12 cellular contexts compared by ENCODE assay signal in the genomic region with DNA sequence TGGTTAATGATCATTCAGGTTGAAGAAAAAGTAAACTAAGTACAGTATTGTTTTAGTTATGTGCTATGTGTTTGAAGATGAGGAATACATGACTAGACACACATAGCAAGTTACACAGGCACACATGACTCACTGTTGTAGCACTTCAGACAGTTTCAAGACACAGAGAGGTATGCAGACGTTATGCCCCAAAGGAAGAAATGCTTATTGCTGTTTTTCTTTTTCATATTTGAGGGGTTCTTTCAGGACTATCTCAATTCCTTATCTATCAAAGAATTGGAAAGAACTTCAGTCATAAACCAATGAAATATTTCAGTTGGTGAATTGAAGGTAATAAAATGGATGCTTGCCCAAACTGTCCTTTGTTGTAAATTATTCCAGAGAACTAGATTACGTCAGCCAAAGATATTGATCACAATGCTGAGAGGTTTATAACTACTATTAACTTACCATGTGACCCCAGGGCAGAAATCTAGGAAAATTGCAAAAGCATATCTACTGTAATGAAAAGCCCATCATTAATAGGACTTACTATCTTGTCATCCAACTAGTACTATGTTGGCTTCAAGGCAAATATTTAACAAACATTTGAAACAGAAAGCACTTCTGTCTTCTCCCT.
DNase-seq lines count a peak whose midpoint lies in the region; ATAC-seq and TF ChIP-seq lines count a peak whose summit lies in the region.
"Had no signal": no experiment of that assay in that cellular context is flagged by ENCODE, and none has a peak within 500 bp of the region (broad histone marks: within the 10 kb centered on the region; RNA-seq: fewer than 3 reads in every experiment).

No MANE protein-coding gene starts in this region.

- peaks cover 19% of the 10 kb centered on the region for H3K27me3 Mint-ChIP-seq in activated CD8-positive, alpha-beta T cell treated with anti-CD3 and anti-CD28 coated beads for 36 hours
- H3K27me3 Mint-ChIP-seq in activated CD8-positive, alpha-beta T cell treated with anti-CD3 and anti-CD28 coated beads, Interleukin-2, amount 10 ng/mL, durations not matched to agents 7 days and 5 days (ENCODE audit: low read depth): peaks cover 10% of the 10 kb centered on the region
- H3K27me3 Mint-ChIP-seq in endothelial cell (ENCODE audit: unreplicated experiment): no peaks in the 10 kb centered on the region

- peaks cover 59% of the 10 kb centered on the region for H3K4me1 ChIP-seq in SJCRH30

- H3K4me3 ChIP-seq in SJCRH30 (no peak overlapping the region), fibroblast of pulmonary artery (replicated peaks; ENCODE audit: low read depth, low read length) (no peak overlapping the region)
- H3K4me3 ChIP-seq: tibial nerve had no signal

- no peak overlapping the region for H3K4me3 Mint-ChIP-seq in activated CD8-positive, alpha-beta T cell treated with anti-CD3 and anti-CD28 coated beads for 36 hours
- no peak overlapping the region for H3K4me3 Mint-ChIP-seq in activated CD8-positive, alpha-beta T cell treated with anti-CD3 and anti-CD28 coated beads, Interleukin-2, amount 10 ng/mL, durations not matched to agents 7 days and 5 days
- peak overlapping the region; percentile 18 for H3K4me3 Mint-ChIP-seq in stimulated activated effector memory CD8-positive, alpha-beta T cell treated with anti-CD3 and anti-CD28 coated beads, Interleukin-12 subunit alpha, Interleukin-12 subunit beta, amount 100 ng/mL, for 72 hours
- no peak overlapping the region for H3K4me3 Mint-ChIP-seq in endothelial cell (ENCODE audit: unreplicated experiment)
- H3K4me3 Mint-ChIP-seq: activated CD8-positive, alpha-beta memory T cell treated with anti-CD3 and anti-CD28 coated beads, Interleukin-2, amount 10 ng/mL, durations not matched to agents 7 days and 5 days had no signal

- peak overlapping the region; percentile 14 for H3K27ac ChIP-seq in SJCRH30

- no peaks in the 10 kb centered on the region for H3K9me3 ChIP-seq in SJCRH30 (replicated peaks)
- H3K9me3 ChIP-seq: tibial nerve had no signal

- POLR2A ChIA-PET in activated CD8-positive, alpha-beta T cell treated with anti-CD3 and anti-CD28 coated beads for 36 hours (lab: Charles Lee): no interaction called here
- POLR2A ChIA-PET in activated CD8-positive, alpha-beta T cell treated with anti-CD3 and anti-CD28 coated beads, Interleukin-2, amount 10 ng/mL, durations not matched to agents 7 days and 5 days (lab: Charles Lee): no interaction called here

- no peaks in the 10 kb centered on the region for H3K27me3 ChIP-seq in SJCRH30
- H3K27me3 ChIP-seq: tibial nerve had no signal

- peak; percentile 57 for ATAC-seq in activated CD8-positive, alpha-beta T cell treated with anti-CD3 and anti-CD28 coated beads for 36 hours
- no peak for ATAC-seq in activated CD8-positive, alpha-beta T cell treated with anti-CD3 and anti-CD28 coated beads, Interleukin-2, amount 10 ng/mL, durations not matched to agents 7 days and 5 days
- peak; percentile 88 for ATAC-seq in stimulated activated effector memory CD8-positive, alpha-beta T cell treated with anti-CD3 and anti-CD28 coated beads, Interleukin-12 subunit alpha, Interleukin-12 subunit beta, amount 100 ng/mL, for 72 hours
- ATAC-seq in Right ventricle myocardium superior (ENCODE audit: poor library complexity): no peak
- ATAC-seq: activated CD8-positive, alpha-beta memory T cell treated with anti-CD3 and anti-CD28 coated beads, Interleukin-2, amount 10 ng/mL, durations not matched to agents 7 days and 5 days had no signal

- intact Hi-C loops in activated CD8-positive, alpha-beta T cell treated with anti-CD3 and anti-CD28 coated beads for 36 hours (cut with micrococcal nuclease): loop anchor here (10.0 kb wide), 1 partner anchor 536 kb away; no protein-coding TSS in a partner anchor
- intact Hi-C loops in Right ventricle myocardium superior (cut with DNase I): no loop called here

- H3K4me1 Mint-ChIP-seq in activated CD8-positive, alpha-beta T cell treated with anti-CD3 and anti-CD28 coated beads for 36 hours (ENCODE audit: low read depth): peaks cover 7% of the 10 kb centered on the region
- no peaks in the 10 kb centered on the region for H3K4me1 Mint-ChIP-seq in activated CD8-positive, alpha-beta T cell treated with anti-CD3 and anti-CD28 coated beads, Interleukin-2, amount 10 ng/mL, durations not matched to agents 7 days and 5 days (ENCODE audit: low read depth)
- H3K4me1 Mint-ChIP-seq in stimulated activated effector memory CD8-positive, alpha-beta T cell treated with anti-CD3 and anti-CD28 coated beads, Interleukin-12 subunit alpha, Interleukin-12 subunit beta, amount 100 ng/mL, for 72 hours: peaks cover 20% of the 10 kb centered on the region
- H3K4me1 Mint-ChIP-seq in endothelial cell (ENCODE audit: unreplicated experiment): peaks cover 7% of the 10 kb centered on the region

- no peaks in the 10 kb centered on the region for H3K9me3 Mint-ChIP-seq in activated CD8-positive, alpha-beta T cell treated with anti-CD3 and anti-CD28 coated beads for 36 hours
- no peaks in the 10 kb centered on the region for H3K9me3 Mint-ChIP-seq in activated CD8-positive, alpha-beta T cell treated with anti-CD3 and anti-CD28 coated beads, Interleukin-2, amount 10 ng/mL, durations not matched to agents 7 days and 5 days (ENCODE audit: insufficient read depth)
- H3K9me3 Mint-ChIP-seq in stimulated activated effector memory CD8-positive, alpha-beta T cell treated with anti-CD3 and anti-CD28 coated beads, Interleukin-12 subunit alpha, Interleukin-12 subunit beta, amount 100 ng/mL, for 72 hours: no peaks in the 10 kb centered on the region
- H3K9me3 Mint-ChIP-seq in endothelial cell (ENCODE audit: unreplicated experiment): no peaks in the 10 kb centered on the region

- CTCF ChIA-PET in activated CD8-positive, alpha-beta T cell treated with anti-CD3 and anti-CD28 coated beads for 36 hours (lab: Charles Lee): interaction anchor here (0.7 kb wide), 1 partner anchor 634 kb away, joined by 3 read pairs; no protein-coding TSS in a partner anchor
- CTCF ChIA-PET in activated CD8-positive, alpha-beta T cell treated with anti-CD3 and anti-CD28 coated beads, Interleukin-2, amount 10 ng/mL, durations not matched to agents 7 days and 5 days (lab: Charles Lee): no interaction called here

- no peak for DNase-seq in activated CD8-positive, alpha-beta T cell treated with anti-CD3 and anti-CD28 coated beads for 36 hours
- no peak for DNase-seq in activated CD8-positive, alpha-beta T cell treated with anti-CD3 and anti-CD28 coated beads, Interleukin-2, amount 10 ng/mL, durations not matched to agents 7 days and 5 days
- DNase-seq in SJCRH30: no peak
- peak; percentile 60 for DNase-seq in fibroblast of pulmonary artery (ENCODE audit: low read depth)
- no peak for DNase-seq in stimulated activated effector memory CD8-positive, alpha-beta T cell treated with anti-CD3 and anti-CD28 coated beads, Interleukin-12 subunit alpha, Interleukin-12 subunit beta, amount 100 ng/mL, for 72 hours (ENCODE audit: low spot score in 2 of 2)
- DNase-seq in HuH-7 (ENCODE audit: low spot score): no peak
- DNase-seq in Right ventricle myocardium superior: no peak
- no peak for DNase-seq in endothelial cell (ENCODE audit: low spot score)
- DNase-seq: activated CD8-positive, alpha-beta memory T cell treated with anti-CD3 and anti-CD28 coated beads, Interleukin-2, amount 10 ng/mL, durations not matched to agents 7 days and 5 days; GDM1; NCI-H2227 treated with DMSO at 0.1 percent for 48 hours had no signal

- H3K36me3 ChIP-seq in SJCRH30: peaks cover 17% of the 10 kb centered on the region

- no peaks in the 10 kb centered on the region for H3K36me3 Mint-ChIP-seq in activated CD8-positive, alpha-beta T cell treated with anti-CD3 and anti-CD28 coated beads for 36 hours (ENCODE audit: low read depth)
- H3K36me3 Mint-ChIP-seq in activated CD8-positive, alpha-beta T cell treated with anti-CD3 and anti-CD28 coated beads, Interleukin-2, amount 10 ng/mL, durations not matched to agents 7 days and 5 days (ENCODE audit: low read depth): no peaks in the 10 kb centered on the region
- H3K36me3 Mint-ChIP-seq in stimulated activated effector memory CD8-positive, alpha-beta T cell treated with anti-CD3 and anti-CD28 coated beads, Interleukin-12 subunit alpha, Interleukin-12 subunit beta, amount 100 ng/mL, for 72 hours: no peaks in the 10 kb centered on the region
- H3K36me3 Mint-ChIP-seq in endothelial cell (ENCODE audit: low read depth, unreplicated experiment): peaks cover under 1% of the 10 kb centered on the region
- H3K36me3 Mint-ChIP-seq: activated CD8-positive, alpha-beta memory T cell treated with anti-CD3 and anti-CD28 coated beads, Interleukin-2, amount 10 ng/mL, durations not matched to agents 7 days and 5 days had no signal

- no peak for TF ChIP-seq CTCF in activated CD8-positive, alpha-beta T cell treated with anti-CD3 and anti-CD28 coated beads for 36 hours (IDR thresholded peaks at IDR 0.05)
- TF ChIP-seq CTCF in fibroblast of pulmonary artery (IDR thresholded peaks at IDR 0.05; ENCODE audit: low read length, missing control alignments) (no peak), endothelial cell (IDR thresholded peaks at IDR 0.05; ENCODE audit: unreplicated experiment) (no peak)

- H3K27ac Mint-ChIP-seq in activated CD8-positive, alpha-beta T cell treated with anti-CD3 and anti-CD28 coated beads for 36 hours: no peak overlapping the region
- no peak overlapping the region for H3K27ac Mint-ChIP-seq in activated CD8-positive, alpha-beta T cell treated with anti-CD3 and anti-CD28 coated beads, Interleukin-2, amount 10 ng/mL, durations not matched to agents 7 days and 5 days
- peak overlapping the region; percentile 69 for H3K27ac Mint-ChIP-seq in stimulated activated effector memory CD8-positive, alpha-beta T cell treated with anti-CD3 and anti-CD28 coated beads, Interleukin-12 subunit alpha, Interleukin-12 subunit beta, amount 100 ng/mL, for 72 hours
- H3K27ac Mint-ChIP-seq in endothelial cell (ENCODE audit: unreplicated experiment): no peak overlapping the region
- H3K27ac Mint-ChIP-seq: activated CD8-positive, alpha-beta memory T cell treated with anti-CD3 and anti-CD28 coated beads, Interleukin-2, amount 10 ng/mL, durations not matched to agents 7 days and 5 days had no signal

Comparison
In these comparisons a context has a peak if more than half of its experiments do, and no peak if none do; other contexts are left out.
1. ATAC-seq: peak in activated CD8-positive, alpha-beta T cell treated with anti-CD3 and anti-CD28 coated beads for 36 hours (single experiment) and stimulated activated effector memory CD8-positive, alpha-beta T cell treated with anti-CD3 and anti-CD28 coated beads, Interleukin-12 subunit alpha, Interleukin-12 subunit beta, amount 100 ng/mL, for 72 hours (single experiment); none in activated CD8-positive, alpha-beta T cell treated with anti-CD3 and anti-CD28 coated beads, Interleukin-2, amount 10 ng/mL, durations not matched to agents 7 days and 5 days (single experiment) and Right ventricle myocardium superior (single experiment).